21 cellular contexts compared by ENCODE assay signal in the genomic region with DNA sequence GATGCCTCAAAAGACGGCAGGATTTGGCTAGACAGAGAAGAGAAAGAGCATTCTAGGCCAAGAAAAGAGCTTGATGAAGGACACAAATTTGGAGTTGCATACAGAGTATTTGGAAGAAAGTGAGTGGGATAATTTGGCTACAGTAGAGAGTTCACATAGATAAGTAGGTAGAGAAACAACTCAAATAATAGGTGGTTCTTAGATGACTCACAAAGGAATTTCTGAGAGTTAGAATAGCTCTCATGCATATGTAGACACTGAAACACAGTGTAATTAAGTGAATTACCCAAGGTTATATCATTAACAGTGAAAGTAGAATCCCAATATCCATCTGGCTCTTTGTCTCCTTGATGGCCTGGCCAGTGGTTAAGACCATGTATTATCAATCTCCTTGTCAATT.
DNase-seq lines count a peak whose midpoint lies in the region; ATAC-seq and TF ChIP-seq lines count a peak whose summit lies in the region.
"Had no signal": no experiment of that assay in that cellular context is flagged by ENCODE, and none has a peak within 500 bp of the region (broad histone marks: within the 10 kb centered on the region; RNA-seq: fewer than 3 reads in every experiment).

No MANE protein-coding gene starts in this region.

- H3K9me3 ChIP-seq in RWPE2 (ENCODE audit: severe bottlenecking) (peaks cover 2% of the 10 kb centered on the region), T-helper 17 cell (ENCODE audit: control insufficient read depth, low read length, poor library complexity, severe bottlenecking) (no peaks in the 10 kb centered on the region)
- H3K9me3 ChIP-seq: heart left ventricle, lower lobe of right lung, right atrium auricular region, stomach, tibial nerve had no signal

- H3K27me3 Mint-ChIP-seq in T-helper 17 cell, result no peaks in the 10 kb centered on the region

- DNase-seq in HCEC 1CT (peak; percentile 24), RWPE2 (ENCODE audit: low spot score) (no peak), fibroblast of pulmonary artery (ENCODE audit: low read depth) (peak; percentile 70), putamen (ENCODE audit: low spot score) (peak; percentile 14), T-helper 17 cell (no peak), GM19240 (ENCODE audit: insufficient read length, low spot score) (no peak)
- DNase-seq: AML-193; CD8-positive, alpha-beta memory T cell; effector CD4-positive, alpha-beta T cell; heart left ventricle; lower lobe of right lung; NCI-H1105; RPMI8226; stomach had no signal

- H3K4me1 Mint-ChIP-seq in T-helper 17 cell, result no peaks in the 10 kb centered on the region
- H3K4me1 Mint-ChIP-seq: activated T-helper 17 cell treated with anti-CD3 and anti-CD28 coated beads, Interleukin-2, amount 50 U/mL, for 72 hours; CD8-positive, alpha-beta memory T cell had no signal

- no peak overlapping the region for H3K27ac Mint-ChIP-seq in T-helper 17 cell
- H3K27ac Mint-ChIP-seq: activated naive CD4-positive, alpha-beta T cell treated with anti-CD3 and anti-CD28 coated beads, Interleukin-2, amount 50 U/mL, for 72 hours; activated T-helper 17 cell treated with anti-CD3 and anti-CD28 coated beads, Interleukin-2, amount 50 U/mL, for 72 hours; CD8-positive, alpha-beta memory T cell; WTC11 had no signal

- peak; percentile 56; the same call in 1 of the 3 replicates for ATAC-seq in RWPE2 (ENCODE audit: low read depth)
- no peak for ATAC-seq in T-helper 17 cell
- ATAC-seq in GM21825 (IDR thresholded peaks at IDR 0.05; ENCODE audit: unreplicated experiment), result no peak
- ATAC-seq: activated naive CD4-positive, alpha-beta T cell treated with anti-CD3 and anti-CD28 coated beads, Interleukin-2, amount 50 U/mL, for 72 hours; activated T-helper 17 cell treated with anti-CD3 and anti-CD28 coated beads, Interleukin-2, amount 50 U/mL, for 72 hours; lower lobe of right lung; WTC11 had no signal

- no peaks in the 10 kb centered on the region for H3K27me3 ChIP-seq in RWPE2 (ENCODE audit: insufficient read depth, poor library complexity, severe bottlenecking)
- H3K27me3 ChIP-seq: heart left ventricle, right atrium auricular region, stomach, tibial nerve had no signal

- H3K36me3 ChIP-seq in RWPE2 (ENCODE audit: low read depth), result no peaks in the 10 kb centered on the region
- H3K36me3 ChIP-seq: heart left ventricle, lower lobe of right lung, right atrium auricular region, stomach, tibial nerve had no signal

- H3K4me3 Mint-ChIP-seq in T-helper 17 cell, result no peak overlapping the region
- H3K4me3 Mint-ChIP-seq: activated T-helper 17 cell treated with anti-CD3 and anti-CD28 coated beads, Interleukin-2, amount 50 U/mL, for 72 hours; CD8-positive, alpha-beta memory T cell; WTC11 had no signal

- no peaks in the 10 kb centered on the region for H3K36me3 Mint-ChIP-seq in T-helper 17 cell (ENCODE audit: low read depth)
- H3K36me3 Mint-ChIP-seq: activated naive CD4-positive, alpha-beta T cell treated with anti-CD3 and anti-CD28 coated beads, Interleukin-2, amount 50 U/mL, for 72 hours; CD8-positive, alpha-beta memory T cell; WTC11 had no signal

- TF ChIP-seq CTCF in RWPE2 (IDR thresholded peaks at IDR 0.05; ENCODE audit: poor library complexity, severe bottlenecking), result no peak
- TF ChIP-seq CTCF in fibroblast of pulmonary artery (IDR thresholded peaks at IDR 0.05; ENCODE audit: low read length, missing control alignments), result no peak

- H3K4me3 ChIP-seq in RWPE2 (ENCODE audit: severe bottlenecking) (no peak overlapping the region), fibroblast of pulmonary artery (replicated peaks; ENCODE audit: low read depth, low read length) (no peak overlapping the region)
- H3K4me3 ChIP-seq: heart left ventricle, lower lobe of right lung, right atrium auricular region, SK-N-MC, stomach, tibial nerve had no signal

- no peaks in the 10 kb centered on the region for H3K4me1 ChIP-seq in RWPE2 (ENCODE audit: insufficient read depth, poor library complexity, severe bottlenecking)
- H3K4me1 ChIP-seq: lower lobe of right lung, right atrium auricular region had no signal

- no peak overlapping the region for H3K27ac ChIP-seq in RWPE2 (ENCODE audit: poor library complexity, severe bottlenecking)
- H3K27ac ChIP-seq: lower lobe of right lung, SK-N-MC, stomach, tibial nerve had no signal

Comparison
In these comparisons a context has a peak if more than half of its experiments do, and no peak if none do; other contexts are left out.
1. DNase-seq: peak in HCEC 1CT (single experiment), fibroblast of pulmonary artery (single experiment) and putamen (single experiment); none in RWPE2 (single experiment), T-helper 17 cell (0 of 3) and GM19240 (single experiment).